8 cellular contexts compared by ENCODE assay signal in genomic region chr1:209652873-209653401, GRCh38. TPM values are rescaled to one million over a fixed set of nuclear protein-coding genes. Genes with fewer than 3 reads are reported as not detected.
DNase-seq lines count a peak whose midpoint lies in the region; ATAC-seq, FAIRE-seq and TF ChIP-seq lines count a peak whose summit lies in the region.

No MANE protein-coding gene starts in this region.

- H3K4me3 ChIP-seq in endothelial cell of umbilical vein (replicated peaks in 1 of 3; ENCODE audit: insufficient read depth in 1 of 3, low read depth in 1 of 3, low read length in 3 of 3): no peak overlapping the region

- TF ChIP-seq CTCF in VCaP (conservative IDR thresholded peaks at IDR 0.05) (no peak), endothelial cell of umbilical vein (IDR thresholded peaks at IDR 0.05; ENCODE audit: extremely low read depth in 1 of 2, insufficient read depth in 1 of 2, low read depth in 1 of 2, low read length in 2 of 2) (no peak), nephron (IDR thresholded peaks at IDR 0.05; ENCODE audit: unreplicated experiment in 3 of 3) (no peak)

- H3K9me3 Mint-ChIP-seq in nephron: no peaks in the 10 kb centered on the region

- no peaks in the 10 kb centered on the region for H3K79me2 ChIP-seq in endothelial cell of umbilical vein (ENCODE audit: control insufficient read depth, insufficient read depth, low read length)

- H3K9ac ChIP-seq in endothelial cell of umbilical vein (replicated peaks; ENCODE audit: extremely low read depth, insufficient read depth, low read length): no peak overlapping the region

- no peaks in the 10 kb centered on the region for H3K36me3 ChIP-seq in endothelial cell of umbilical vein (ENCODE audit: control insufficient read depth in 2 of 2, extremely low read depth in 1 of 2, insufficient read depth in 2 of 2, low read length in 2 of 2)

- BruUV-seq in endothelial cell of umbilical vein (replicated peaks; lab: Mats Ljungman, UMichigan): no TSS peak

- H3K27ac ChIP-seq in VCaP: peak overlapping the region; percentile 69
- H3K27ac ChIP-seq in endothelial cell of umbilical vein (ENCODE audit: insufficient read depth, low read depth, low read length): no peak overlapping the region

- H3K27ac Mint-ChIP-seq in nephron: peak overlapping the region; percentile 60 to 90 (median 83)

- H4K20me1 ChIP-seq in endothelial cell of umbilical vein (replicated peaks; ENCODE audit: control insufficient read depth, extremely low read depth, insufficient read depth, low read length): no peaks in the 10 kb centered on the region

- H3K9me1 ChIP-seq in endothelial cell of umbilical vein (replicated peaks; ENCODE audit: control insufficient read depth, extremely low read depth, insufficient read depth, low read length): no peaks in the 10 kb centered on the region

- H3K9me3 ChIP-seq in endothelial cell of umbilical vein (replicated peaks; ENCODE audit: control insufficient read depth, insufficient read depth, low read length): no peaks in the 10 kb centered on the region

- intact Hi-C loops in endothelial cell of umbilical vein (cut with micrococcal nuclease): no loop called here

- no peak overlapping the region for H3K4me3 Mint-ChIP-seq in nephron

- no peak overlapping the region for H2AFZ ChIP-seq in endothelial cell of umbilical vein (ENCODE audit: low read depth, low read length)

- peak; percentile 82 for FAIRE-seq in endothelial cell of umbilical vein (lab: Jason Lieb, UNC)

- no peak overlapping the region for H3K4me2 ChIP-seq in endothelial cell of umbilical vein (ENCODE audit: insufficient read depth, low read length)

- peak; percentile 28; the same call in 1 of the 2 replicates for TF ChIP-seq RAD21 in Ishikawa (IDR thresholded peaks at IDR 0.05; ENCODE audit: low read depth)

- H3K4me1 Mint-ChIP-seq in nephron: peaks cover 60% of the 10 kb centered on the region

- dilution Hi-C loops in endothelial cell of umbilical vein (cut with MboI; ENCODE audit: extremely low pct_ligation_motif_present, low sequenced_read_pairs): no loop called here

- H3K27me3 Mint-ChIP-seq in nephron (ENCODE audit: low read depth): peaks cover 4% of the 10 kb centered on the region

- DNase-seq in DMS53 treated with DMSO at 0.1 percent for 48 hours (lab: John Stamatoyannopoulos, UW; ENCODE audit: unreplicated experiment) (peak; percentile 98), endothelial cell of umbilical vein (ENCODE audit: low read depth, low spot score) (peak; percentile 64), ureter (ENCODE audit: low spot score) (peak; percentile 93)

- TF ChIP-seq EP300 in Ishikawa (IDR thresholded peaks at IDR 0.05; ENCODE audit: borderline replicate concordance): peak; percentile 97

- CTCF ChIA-PET in endothelial cell of umbilical vein (lab: Charles Lee): interaction anchor here (0.7 to 1.7 kb wide), 16 partner anchors 8 to 170 kb away, joined by 3 to 6 read pairs (median 4); partner anchors contain the start of gene G0S2

- no peaks in the 10 kb centered on the region for H3K36me3 Mint-ChIP-seq in nephron (ENCODE audit: low read depth)

- H3K4me1 ChIP-seq in endothelial cell of umbilical vein (ENCODE audit: control insufficient read depth, extremely low read depth, insufficient read depth, low read length): peaks cover 27% of the 10 kb centered on the region

- TF ChIP-seq POLR2A in endothelial cell of umbilical vein (IDR thresholded peaks at IDR 0.05; ENCODE audit: low read depth, low read length): no peak

- POLR2A ChIA-PET in endothelial cell of umbilical vein (lab: Charles Lee): interaction anchor here (0.5 to 1.5 kb wide), 2 partner anchors 22 to 54 kb away, joined by 3 to 4 read pairs; partner anchors contain the start of gene G0S2

- no peaks in the 10 kb centered on the region for H3K27me3 ChIP-seq in endothelial cell of umbilical vein (ENCODE audit: control insufficient read depth in 2 of 2, insufficient read depth in 2 of 2, low read length in 2 of 2)

- ATAC-seq in GM18870 (IDR thresholded peaks at IDR 0.05; ENCODE audit: unreplicated experiment) (no peak), HG03571 (IDR thresholded peaks at IDR 0.05; ENCODE audit: unreplicated experiment) (no peak)

TF ChIP-seq in Ishikawa, 13 proteins besides CTCF, POLR2A, EP300 and RAD21 (continues in another document):
- TF ChIP-seq, protein P1, sequence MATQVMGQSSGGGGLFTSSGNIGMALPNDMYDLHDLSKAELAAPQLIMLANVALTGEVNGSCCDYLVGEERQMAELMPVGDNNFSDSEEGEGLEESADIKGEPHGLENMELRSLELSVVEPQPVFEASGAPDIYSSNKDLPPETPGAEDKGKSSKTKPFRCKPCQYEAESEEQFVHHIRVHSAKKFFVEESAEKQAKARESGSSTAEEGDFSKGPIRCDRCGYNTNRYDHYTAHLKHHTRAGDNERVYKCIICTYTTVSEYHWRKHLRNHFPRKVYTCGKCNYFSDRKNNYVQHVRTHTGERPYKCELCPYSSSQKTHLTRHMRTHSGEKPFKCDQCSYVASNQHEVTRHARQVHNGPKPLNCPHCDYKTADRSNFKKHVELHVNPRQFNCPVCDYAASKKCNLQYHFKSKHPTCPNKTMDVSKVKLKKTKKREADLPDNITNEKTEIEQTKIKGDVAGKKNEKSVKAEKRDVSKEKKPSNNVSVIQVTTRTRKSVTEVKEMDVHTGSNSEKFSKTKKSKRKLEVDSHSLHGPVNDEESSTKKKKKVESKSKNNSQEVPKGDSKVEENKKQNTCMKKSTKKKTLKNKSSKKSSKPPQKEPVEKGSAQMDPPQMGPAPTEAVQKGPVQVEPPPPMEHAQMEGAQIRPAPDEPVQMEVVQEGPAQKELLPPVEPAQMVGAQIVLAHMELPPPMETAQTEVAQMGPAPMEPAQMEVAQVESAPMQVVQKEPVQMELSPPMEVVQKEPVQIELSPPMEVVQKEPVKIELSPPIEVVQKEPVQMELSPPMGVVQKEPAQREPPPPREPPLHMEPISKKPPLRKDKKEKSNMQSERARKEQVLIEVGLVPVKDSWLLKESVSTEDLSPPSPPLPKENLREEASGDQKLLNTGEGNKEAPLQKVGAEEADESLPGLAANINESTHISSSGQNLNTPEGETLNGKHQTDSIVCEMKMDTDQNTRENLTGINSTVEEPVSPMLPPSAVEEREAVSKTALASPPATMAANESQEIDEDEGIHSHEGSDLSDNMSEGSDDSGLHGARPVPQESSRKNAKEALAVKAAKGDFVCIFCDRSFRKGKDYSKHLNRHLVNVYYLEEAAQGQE (IDR thresholded peaks at IDR 0.05; ENCODE audit: low read depth): peak; percentile 78

TF ChIP-seq in endothelial cell of umbilical vein, 7 proteins besides CTCF, POLR2A, EP300 and RAD21:
- TF ChIP-seq MAX (IDR thresholded peaks at IDR 0.05; ENCODE audit: insufficient read depth, insufficient read length) (no peak), MYC (IDR thresholded peaks at IDR 0.05; ENCODE audit: low read depth, low read length) (no peak), POLR2AphosphoS5 (IDR thresholded peaks at IDR 0.05; ENCODE audit: insufficient read depth, low read depth, low read length) (no peak), EZH2 (IDR thresholded peaks at IDR 0.05; ENCODE audit: borderline replicate concordance, low read depth, low read length, severe bottlenecking) (no peak), FOS (IDR thresholded peaks at IDR 0.05; ENCODE audit: borderline replicate concordance, insufficient read depth, low read length) (no peak), JUN (IDR thresholded peaks at IDR 0.05; ENCODE audit: borderline replicate concordance, insufficient read depth, insufficient read length, low read depth) (no peak)

RNA-seq across cellular contexts. Expression of gene LAMB3, which starts 0.7 kb away (rescaled TPM):
- total RNA-seq in endothelial cell of umbilical vein (0.72 and 3.1 TPM in 2 replicates), ureter (58.5 TPM)
- polyA plus RNA-seq in endothelial cell of umbilical vein: 1.3 and 2.6 TPM in 2 replicates
- polyA plus RNA-seq in endothelial cell of umbilical vein (2011; cell fraction: cytosol; rRNA removed): 2.2 and 2.7 TPM in 2 replicates
- 4.4 and 7.0 TPM in 2 replicates for polyA plus RNA-seq in endothelial cell of umbilical vein (2011; cell fraction: nucleus; rRNA removed)
- polyA plus RNA-seq in endothelial cell of umbilical vein (2012): 6.0 and 9.7 TPM in 2 replicates
- 2.5 and 2.7 TPM in 2 replicates for polyA minus RNA-seq in endothelial cell of umbilical vein
- 52.4 TPM for polyA minus RNA-seq in endothelial cell of umbilical vein (2011; cell fraction: cytosol; rRNA and poly(A)+ RNA removed)
- 2.8 and 3.2 TPM in 2 replicates for polyA minus RNA-seq in endothelial cell of umbilical vein (2011; cell fraction: nucleus; rRNA and poly(A)+ RNA removed)

RNA-seq across cellular contexts. Expression of gene G0S2, which starts 22.3 kb away (rescaled TPM):
- 1.9 TPM in 1 of 2 replicates, not detected in the other for total RNA-seq in endothelial cell of umbilical vein
- polyA plus RNA-seq in endothelial cell of umbilical vein: 0.22 and 0.91 TPM in 2 replicates
- polyA plus RNA-seq in endothelial cell of umbilical vein (2011; cell fraction: cytosol; rRNA removed): 1.5 and 1.8 TPM in 2 replicates
- 0.35 and 0.93 TPM in 2 replicates for polyA plus RNA-seq in endothelial cell of umbilical vein (2011; cell fraction: nucleus; rRNA removed)
- 5.7 and 21.7 TPM in 2 replicates for polyA plus RNA-seq in endothelial cell of umbilical vein (2012)
- polyA minus RNA-seq in endothelial cell of umbilical vein: not detected in 2 replicates
- not detected for polyA minus RNA-seq in endothelial cell of umbilical vein (2011; cell fraction: cytosol; rRNA and poly(A)+ RNA removed)
- 0.53 TPM in 1 of 2 replicates, not detected in the other for polyA minus RNA-seq in endothelial cell of umbilical vein (2011; cell fraction: nucleus; rRNA and poly(A)+ RNA removed)
- 7.7 TPM for total RNA-seq in ureter

RNA-seq across cellular contexts. Expression of gene HSD11B1, which starts 51.7 kb away (rescaled TPM):
- total RNA-seq in endothelial cell of umbilical vein (not detected in 2 replicates), ureter (4.1 TPM)
- not detected in 2 replicates for polyA plus RNA-seq in endothelial cell of umbilical vein
- polyA plus RNA-seq in endothelial cell of umbilical vein (2011; cell fraction: cytosol; rRNA removed): not detected in 2 replicates
- not detected in 2 replicates for polyA plus RNA-seq in endothelial cell of umbilical vein (2011; cell fraction: nucleus; rRNA removed)
- 0.13 TPM in 1 of 2 replicates, not detected in the other for polyA plus RNA-seq in endothelial cell of umbilical vein (2012)
- polyA minus RNA-seq in endothelial cell of umbilical vein: not detected in 2 replicates
- polyA minus RNA-seq in endothelial cell of umbilical vein (2011; cell fraction: cytosol; rRNA and poly(A)+ RNA removed): not detected
- not detected in 2 replicates for polyA minus RNA-seq in endothelial cell of umbilical vein (2011; cell fraction: nucleus; rRNA and poly(A)+ RNA removed)

Comparison
In these comparisons a context has a peak if more than half of its experiments do, and no peak if none do; other contexts are left out.
1. RNA of gene LAMB3, which starts 0.7 kb away (total RNA-seq): 58.5 TPM in ureter (single experiment); 0.72 to 3.1 TPM in endothelial cell of umbilical vein; every median in the first group is over 10 times any median in the second.
2. Peak in every context shown above with its lines, with median percentiles within 50 percentile points of each other: DNase-seq.